8 cellular contexts compared by ENCODE assay signal in the genomic region with DNA sequence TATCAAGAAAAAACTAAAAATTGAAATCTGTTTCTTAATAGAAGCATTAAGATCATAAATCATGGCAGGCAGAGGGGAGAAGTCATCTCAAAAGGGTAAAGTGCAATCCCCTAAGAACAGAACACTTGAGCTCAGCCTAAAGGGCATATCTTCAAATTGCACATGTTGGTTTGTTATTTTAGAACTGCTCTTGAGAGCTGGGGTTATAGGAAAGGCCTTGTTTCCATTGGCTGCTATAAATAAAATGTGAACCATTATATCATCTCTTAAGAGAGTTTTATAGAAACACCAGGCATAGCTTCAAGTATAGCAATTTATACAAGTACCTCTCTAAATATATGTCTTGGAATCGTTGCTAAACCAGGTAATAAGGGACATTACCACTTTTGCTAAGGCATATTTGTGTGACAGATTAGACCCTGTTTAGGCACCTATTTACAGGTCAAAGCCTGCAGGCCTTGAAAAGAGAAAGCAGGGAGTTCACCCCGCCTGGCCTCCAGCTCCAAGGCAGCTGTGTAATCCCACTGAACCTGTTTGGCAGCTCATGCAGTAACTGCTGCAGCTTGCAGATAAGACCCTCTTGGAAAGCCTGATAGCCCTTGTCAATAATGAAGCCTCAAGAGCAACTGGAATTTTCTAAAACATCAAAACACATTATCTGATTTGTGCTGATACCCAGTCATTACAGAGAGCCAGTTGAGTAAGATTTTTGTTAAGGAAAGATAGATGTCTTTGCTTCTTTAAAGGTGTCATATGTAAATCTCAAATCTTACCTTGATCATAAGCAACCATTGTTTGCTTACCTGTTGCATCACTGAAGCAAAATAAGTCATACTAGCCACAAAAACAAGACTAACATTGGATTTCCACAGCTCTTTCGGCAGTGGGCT. TPM values are rescaled to one million over a fixed set of nuclear protein-coding genes. Genes with fewer than 3 reads are reported as not detected.
DNase-seq lines count a peak whose midpoint lies in the region; ATAC-seq and TF ChIP-seq lines count a peak whose summit lies in the region.
"Had no signal": no experiment of that assay in that cellular context is flagged by ENCODE, and none has a peak within 500 bp of the region (broad histone marks: within the 10 kb centered on the region; RNA-seq: fewer than 3 reads in every experiment).

No MANE protein-coding gene starts in this region.

- 0 to 38% methylated on average over 1 to 3 of the region's 3 CpGs for WGBS in transverse colon (ENCODE audit: low coverage in 1 of 2), 2 donors
- WGBS in tibial nerve, 2 donors, result 54 to 64% methylated on average over 3 of the region's 3 CpGs

- TF ChIP-seq CTCF in RWPE2 (IDR thresholded peaks at IDR 0.05; ENCODE audit: poor library complexity, severe bottlenecking), result no peak
- no peak for TF ChIP-seq CTCF in transverse colon (IDR thresholded peaks at IDR 0.05)
- no peak for TF ChIP-seq CTCF in tibial nerve (IDR thresholded peaks at IDR 0.05)

- TF ChIP-seq EP300 in transverse colon (IDR thresholded peaks at IDR 0.05; ENCODE audit: low read depth), result no peak
- TF ChIP-seq EP300 in tibial nerve (IDR thresholded peaks at IDR 0.05), result no peak

- H3K4me3 ChIP-seq in RWPE2 (ENCODE audit: severe bottlenecking), result no peak overlapping the region
- H3K4me3 ChIP-seq in transverse colon, result no peak overlapping the region
- no peak overlapping the region for H3K4me3 ChIP-seq in tibial nerve

- peaks cover 7% of the 10 kb centered on the region for H3K4me1 ChIP-seq in RWPE2 (ENCODE audit: insufficient read depth, poor library complexity, severe bottlenecking)
- H3K4me1 ChIP-seq in transverse colon, result peaks cover 7 to 29% (median 21%) of the 10 kb centered on the region in 4 donors
- H3K4me1 ChIP-seq in tibial nerve, result peaks cover 0 to 19% (median 0%) of the 10 kb centered on the region in 4 donors

- H3K27me3 ChIP-seq in RWPE2 (ENCODE audit: insufficient read depth, poor library complexity, severe bottlenecking), result no peaks in the 10 kb centered on the region
- no peaks in the 10 kb centered on the region for H3K27me3 ChIP-seq in transverse colon
- no peaks in the 10 kb centered on the region for H3K27me3 ChIP-seq in tibial nerve

- peak; percentile 76 for ATAC-seq in RWPE2 (ENCODE audit: low read depth)

- TF ChIP-seq POLR2A in transverse colon (IDR thresholded peaks at IDR 0.05) (no peak), tibial nerve (IDR thresholded peaks at IDR 0.05) (no peak)

- in situ Hi-C loops in transverse colon (cut with MboI; ENCODE audit: low pct_ligation_motif_present in 1 of 4, low pct_unique_long_range_greater_than_20kb in 1 of 4, low sequenced_read_pairs in 3 of 4), result loop anchor here in 1 of 4 donors (25.0 kb wide), 1 partner anchor 263 kb away; no protein-coding TSS in a partner anchor

- DNase-seq in NCI-H1105 (lab: John Stamatoyannopoulos, UW), result peak; percentile 90
- DNase-seq in RWPE2 (ENCODE audit: low spot score), result no peak
- peak; percentile 61 for DNase-seq in iPS DF 19.7 (ENCODE audit: low read depth, low spot score)
- peak; percentile 72 for DNase-seq in transverse colon
- no peak for DNase-seq in SW 1271 (lab: John Stamatoyannopoulos, UW)
- DNase-seq in tibial nerve (ENCODE audit: low spot score in 2 of 2), result no peak
- no peak for DNase-seq in NK-92 treated with Interleukin-12 subunit alpha and Interleukin-12 subunit beta, amount 100 ng/mL, for 24 hours (lab: John Stamatoyannopoulos, UW)
- DNase-seq: activated T-cell treated with anti-CD3 and anti-CD28 coated beads, Interleukin-2, amount 50 U/mL, for 48 hours had no signal

- intact Hi-C loops in transverse colon (cut with DNase I; ENCODE audit: low total_unique reads), result no loop called here

- H3K9me3 ChIP-seq in RWPE2 (ENCODE audit: severe bottlenecking) (no peaks in the 10 kb centered on the region), transverse colon (no peaks in the 10 kb centered on the region), tibial nerve (no peaks in the 10 kb centered on the region)

- H3K27ac ChIP-seq in RWPE2 (ENCODE audit: poor library complexity, severe bottlenecking), result peak overlapping the region; percentile 8
- peak overlapping the region; percentile 34 to 70 (median 50) for H3K27ac ChIP-seq in transverse colon
- H3K27ac ChIP-seq in tibial nerve, result no peak overlapping the region

- no peaks in the 10 kb centered on the region for H3K36me3 ChIP-seq in RWPE2 (ENCODE audit: low read depth)
- H3K36me3 ChIP-seq in transverse colon, result no peaks in the 10 kb centered on the region
- H3K36me3 ChIP-seq in tibial nerve, result no peaks in the 10 kb centered on the region

RNA-seq across cellular contexts. Expression of gene SYDE2, which starts 24.2 kb away (rescaled TPM):
- total RNA-seq in transverse colon (10 to 100 TPM; 10.1 to 28.8 (median 15.4) TPM), tibial nerve (10 to 100 TPM; 10.5 to 12.9 (median 11.1) TPM)

RNA-seq across cellular contexts. Expression of gene C1orf52, which starts 34.5 kb away (rescaled TPM):
- 10 to 100 TPM in 3 of 4 donors, 1 to 10 TPM in 1; 7.4 to 42.6 (median 14.9) TPM for total RNA-seq in transverse colon
- 10 to 100 TPM; 12.7 to 34.8 (median 24.5) TPM for total RNA-seq in tibial nerve

RNA-seq across cellular contexts. Expression of gene BCL10, which starts 51.5 kb away (rescaled TPM):
- total RNA-seq in transverse colon, result 10 to 100 TPM; 34.2 to 65.5 (median 56.5) TPM
- total RNA-seq in tibial nerve, result 10 to 100 TPM; 12.6 to 20.3 (median 13.0) TPM

Comparison
In these comparisons a context has a peak if more than half of its experiments do, and no peak if none do; other contexts are left out.
1. DNase-seq: peak in NCI-H1105 (single experiment), iPS DF 19.7 (single experiment) and transverse colon (single experiment); none in RWPE2 (single experiment), SW 1271 (0 of 2), tibial nerve (0 of 2) and NK-92 treated with Interleukin-12 subunit alpha and Interleukin-12 subunit beta, amount 100 ng/mL, for 24 hours (single experiment).
2. H3K27ac ChIP-seq: peak in RWPE2 (single experiment) and transverse colon (4 of 4); none in tibial nerve (0 of 4).